24 cellular contexts compared by ENCODE assay signal in genomic region chr13:102642029-102642428, GRCh38. TPM values are rescaled to one million over a fixed set of nuclear protein-coding genes. Genes with fewer than 3 reads are reported as not detected.
DNase-seq lines count a peak whose midpoint lies in the region; ATAC-seq, FAIRE-seq and TF ChIP-seq lines count a peak whose summit lies in the region.
"Had no signal": no experiment of that assay in that cellular context is flagged by ENCODE, and none has a peak within 500 bp of the region (broad histone marks: within the 10 kb centered on the region; RNA-seq: fewer than 3 reads in every experiment).

No MANE protein-coding gene starts in this region.

- H3K27ac Mint-ChIP-seq in T-helper 17 cell, result peak overlapping the region; percentile 72
- H3K27ac Mint-ChIP-seq in CD14-positive monocyte, result no peak overlapping the region

- DNase-seq in NCI-H2171 treated with DMSO at 0.1 percent for 48 hours (lab: John Stamatoyannopoulos, UW), result peak; percentile 55
- no peak for DNase-seq in NCI-H2171 (lab: John Stamatoyannopoulos, UW)
- DNase-seq in D721Med (ENCODE audit: insufficient read length, low spot score), result no peak
- DNase-seq in T-helper 17 cell, result no peak
- no peak for DNase-seq in psoas muscle
- DNase-seq in GDM1 (lab: John Stamatoyannopoulos, UW), result no peak
- no peak for DNase-seq in CD14-positive monocyte (ENCODE audit: low spot score)
- DNase-seq in breast epithelium (ENCODE audit: low spot score in 2 of 2), result no peak
- DNase-seq: 8988T; CD8-positive, alpha-beta T cell; COR-L47; DMS153; DND-41; EL; HCEC 1CT had no signal

- H3K36me3 ChIP-seq in psoas muscle (ENCODE audit: insufficient read depth in 1 of 2, low read depth in 1 of 2), result peaks cover 0 to 92% of the 10 kb centered on the region in 2 donors
- peaks cover 25% of the 10 kb centered on the region for H3K36me3 ChIP-seq in breast epithelium

- H3K27me3 ChIP-seq in psoas muscle (ENCODE audit: insufficient read depth in 3 of 3, low read length in 2 of 3), result no peaks in the 10 kb centered on the region
- H3K27me3 ChIP-seq in breast epithelium, result no peaks in the 10 kb centered on the region
- H3K27me3 ChIP-seq: BLaER1 had no signal

- H3K27me3 Mint-ChIP-seq in T-helper 17 cell, result no peaks in the 10 kb centered on the region
- no peaks in the 10 kb centered on the region for H3K27me3 Mint-ChIP-seq in CD14-positive monocyte (ENCODE audit: low read depth in 3 of 3)

- no peak for TF ChIP-seq POLR2A in breast epithelium (IDR thresholded peaks at IDR 0.05)

- H3K9me3 ChIP-seq in T-helper 17 cell (ENCODE audit: control insufficient read depth, low read length, poor library complexity, severe bottlenecking), result no peaks in the 10 kb centered on the region
- no peaks in the 10 kb centered on the region for H3K9me3 ChIP-seq in psoas muscle
- no peaks in the 10 kb centered on the region for H3K9me3 ChIP-seq in breast epithelium
- H3K9me3 ChIP-seq: BLaER1 had no signal

- TF ChIP-seq CTCF in D721Med (IDR thresholded peaks at IDR 0.05; ENCODE audit: insufficient read depth, missing control alignments) (no peak), psoas muscle (IDR thresholded peaks at IDR 0.05) (no peak), CD14-positive monocyte (IDR thresholded peaks at IDR 0.05) (no peak), breast epithelium (IDR thresholded peaks at IDR 0.05) (no peak)

- H3K4me3 Mint-ChIP-seq in T-helper 17 cell, result no peak overlapping the region
- no peak overlapping the region for H3K4me3 Mint-ChIP-seq in CD14-positive monocyte
- H3K4me3 Mint-ChIP-seq: CD8-positive, alpha-beta T cell had no signal

- H3K4me1 Mint-ChIP-seq in T-helper 17 cell (no peaks in the 10 kb centered on the region), CD14-positive monocyte (no peaks in the 10 kb centered on the region)

- ATAC-seq in T-helper 17 cell (no peak), psoas muscle (peak in 2 of 4 donors; percentile 51 to 53)
- ATAC-seq: CD8-positive, alpha-beta T cell had no signal

- H3K27ac ChIP-seq in psoas muscle (peak overlapping the region; percentile 38), breast epithelium (no peak overlapping the region)
- H3K27ac ChIP-seq: BLaER1, HL-60 had no signal

- intact Hi-C loops in psoas muscle (cut with DNase I) (no loop called here), CD14-positive monocyte (cut with micrococcal nuclease) (no loop called here), breast epithelium (cut with DNase I; ENCODE audit: low total_unique reads) (no loop called here)

- H3K9me3 Mint-ChIP-seq in CD14-positive monocyte, result no peaks in the 10 kb centered on the region
- H3K9me3 Mint-ChIP-seq: CD8-positive, alpha-beta T cell had no signal

- H3K4me1 ChIP-seq in psoas muscle (peaks cover 17% of the 10 kb centered on the region), breast epithelium (no peaks in the 10 kb centered on the region)
- H3K4me1 ChIP-seq: BLaER1 had no signal

- 38 to 74% (median 52%) methylated on average over 4 of the region's 4 CpGs for WGBS in psoas muscle, 3 donors

- H3K36me3 Mint-ChIP-seq in T-helper 17 cell (ENCODE audit: low read depth), result peaks cover 5% of the 10 kb centered on the region
- H3K36me3 Mint-ChIP-seq in CD14-positive monocyte, result peaks cover 85 to 90% of the 10 kb centered on the region in 2 donors

- FAIRE-seq in D721Med (lab: Jason Lieb, UNC), result peak; percentile 51
- FAIRE-seq: GM12891, GM19239, H1 had no signal

- no peak overlapping the region for H3K4me3 ChIP-seq in psoas muscle
- H3K4me3 ChIP-seq in breast epithelium, result no peak overlapping the region
- H3K4me3 ChIP-seq: BLaER1 had no signal

RNA-seq across cellular contexts. Expression of gene TPP2, which starts 45.2 kb away (rescaled TPM):
- total RNA-seq in T-helper 17 cell, result 100 to 1,000 TPM in 1 of 2 donors, 10 to 100 TPM in 1; 92.5 to 124 TPM
- 10 to 100 TPM; 35.2 to 45.6 (median 42.7) TPM for total RNA-seq in psoas muscle
- 10 to 100 TPM; 22.1 to 40.3 (median 24.7) TPM for polyA plus RNA-seq in psoas muscle
- polyA plus RNA-seq in CD14-positive monocyte, result 10 to 100 TPM; 18.0 to 26.0 TPM
- total RNA-seq in breast epithelium, result 10 to 100 TPM; 50.2 to 62.9 (median 51.8) TPM

RNA-seq across cellular contexts. Expression of gene METTL21C, which starts 52.8 kb away (rescaled TPM):
- total RNA-seq in T-helper 17 cell, result not detected
- 10 to 100 TPM in 1 of 4 donors, 1 to 10 TPM in 2, under 1 TPM in 1; 0.19 to 12.5 (median 2.6) TPM for total RNA-seq in psoas muscle
- under 1 TPM; 0.25 to 0.34 (median 0.31) TPM for polyA plus RNA-seq in psoas muscle
- not detected for polyA plus RNA-seq in CD14-positive monocyte
- total RNA-seq in breast epithelium, result not detected
- total RNA-seq: A673; CD8-positive, alpha-beta T cell; G401; H1; HT1080 had no signal
- polyA plus RNA-seq: AG04450, H1 had no signal
